11 cellular contexts compared by ENCODE assay signal in the genomic region with DNA sequence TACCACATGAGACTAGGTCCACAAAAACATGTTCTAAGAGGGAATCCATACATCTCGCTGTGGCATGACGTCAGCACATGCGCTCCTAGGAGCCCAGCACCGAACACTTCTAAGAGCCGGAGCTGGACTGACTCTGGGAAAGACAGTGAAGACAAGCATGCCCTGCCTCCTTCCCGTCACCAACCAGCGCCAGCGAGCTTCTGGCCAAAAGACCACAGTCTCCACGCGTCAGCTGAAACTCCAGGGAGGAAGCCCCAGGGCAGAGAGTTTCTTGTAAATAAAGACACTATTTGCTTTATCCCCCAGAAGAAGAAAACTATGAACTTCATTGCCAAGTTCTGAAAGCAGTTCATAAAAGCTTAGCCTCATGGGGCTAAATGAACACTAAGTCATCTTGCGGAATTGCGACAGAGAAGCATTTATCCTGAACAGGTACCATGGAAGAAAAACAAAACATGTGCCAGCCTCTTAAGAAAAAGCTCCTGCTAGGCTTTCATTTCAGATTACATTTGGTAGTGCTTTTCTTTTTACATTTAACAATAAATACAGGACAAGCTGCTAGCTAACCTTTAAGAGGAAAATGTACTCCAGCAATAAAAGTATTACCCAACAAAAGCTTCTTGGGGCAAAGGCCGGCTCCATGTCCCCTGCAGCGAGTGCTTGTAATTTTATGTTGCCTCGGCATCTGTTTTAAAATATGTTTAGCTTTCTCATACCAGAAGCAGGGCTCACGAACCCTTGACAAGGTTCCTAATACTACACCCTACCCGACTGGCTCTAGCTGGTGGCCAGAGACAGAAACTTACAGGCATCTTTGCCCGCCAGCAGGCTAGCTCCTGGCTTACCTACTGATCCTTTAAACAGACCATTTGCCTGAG.
DNase-seq lines count a peak whose midpoint lies in the region; ATAC-seq and TF ChIP-seq lines count a peak whose summit lies in the region.
"Had no signal": no experiment of that assay in that cellular context is flagged by ENCODE, and none has a peak within 500 bp of the region (broad histone marks: within the 10 kb centered on the region; RNA-seq: fewer than 3 reads in every experiment).

No MANE protein-coding gene starts in this region.

- ATAC-seq in GM21529 (IDR thresholded peaks at IDR 0.05; ENCODE audit: unreplicated experiment) (no peak), HG02852 (IDR thresholded peaks at IDR 0.05; ENCODE audit: unreplicated experiment) (no peak)
- ATAC-seq: K562 had no signal

- H3K4me1 Mint-ChIP-seq in CD14-positive monocyte: peaks cover 28% of the 10 kb centered on the region
- H3K4me1 Mint-ChIP-seq in nephron progenitor cell: peaks cover 80% of the 10 kb centered on the region

- H3K36me3 Mint-ChIP-seq in CD14-positive monocyte (peaks cover 89 to 91% of the 10 kb centered on the region in 2 donors), nephron progenitor cell (ENCODE audit: low read depth) (peaks cover 10% of the 10 kb centered on the region)

- peaks cover 0 to 1% (median 0%) of the 10 kb centered on the region in 7 donors for H3K9me3 Mint-ChIP-seq in CD14-positive monocyte
- no peaks in the 10 kb centered on the region for H3K9me3 Mint-ChIP-seq in nephron progenitor cell

- H3K27me3 Mint-ChIP-seq in CD14-positive monocyte (ENCODE audit: low read depth in 3 of 3) (peaks cover 0 to 2% (median 0%) of the 10 kb centered on the region in 3 donors), nephron progenitor cell (ENCODE audit: low read depth, poor library complexity) (peaks cover 3% of the 10 kb centered on the region)

- TF ChIP-seq CTCF in CD14-positive monocyte (IDR thresholded peaks at IDR 0.05) (no peak), nephron progenitor cell (IDR thresholded peaks at IDR 0.05) (no peak)

- no peak for DNase-seq in CD14-positive monocyte (ENCODE audit: low spot score)
- DNase-seq in NCI-H510A treated with DMSO at 0.1 percent for 48 hours (lab: John Stamatoyannopoulos, UW): peak; percentile 48
- peak; percentile 86 for DNase-seq in epidermal melanocyte (ENCODE audit: insufficient read length, low spot score)
- no peak for DNase-seq in nephron progenitor cell
- DNase-seq in NCI-H128 (lab: John Stamatoyannopoulos, UW; ENCODE audit: unreplicated experiment): no peak
- no peak for DNase-seq in NCI-H1092 treated with DMSO at 0.1 percent for 48 hours (lab: John Stamatoyannopoulos, UW)
- DNase-seq: GDM1, SHP77 had no signal

- H3K4me3 Mint-ChIP-seq in CD14-positive monocyte: no peak overlapping the region
- no peak overlapping the region for H3K4me3 Mint-ChIP-seq in nephron progenitor cell

- peak overlapping the region in 6 of 7 donors; percentile 1 to 93 (median 64) for H3K27ac Mint-ChIP-seq in CD14-positive monocyte
- H3K27ac Mint-ChIP-seq in nephron progenitor cell: peak overlapping the region; percentile 25

- intact Hi-C loops in CD14-positive monocyte (cut with micrococcal nuclease): no loop called here

Comparison
In these comparisons a context has a peak if more than half of its experiments do, and no peak if none do; other contexts are left out.
1. DNase-seq: peak in NCI-H510A treated with DMSO at 0.1 percent for 48 hours (single experiment) and epidermal melanocyte (single experiment); none in CD14-positive monocyte (single experiment), nephron progenitor cell (single experiment), NCI-H128 (single experiment) and NCI-H1092 treated with DMSO at 0.1 percent for 48 hours (single experiment).